28 cellular contexts compared by ENCODE assay signal in the genomic region with DNA sequence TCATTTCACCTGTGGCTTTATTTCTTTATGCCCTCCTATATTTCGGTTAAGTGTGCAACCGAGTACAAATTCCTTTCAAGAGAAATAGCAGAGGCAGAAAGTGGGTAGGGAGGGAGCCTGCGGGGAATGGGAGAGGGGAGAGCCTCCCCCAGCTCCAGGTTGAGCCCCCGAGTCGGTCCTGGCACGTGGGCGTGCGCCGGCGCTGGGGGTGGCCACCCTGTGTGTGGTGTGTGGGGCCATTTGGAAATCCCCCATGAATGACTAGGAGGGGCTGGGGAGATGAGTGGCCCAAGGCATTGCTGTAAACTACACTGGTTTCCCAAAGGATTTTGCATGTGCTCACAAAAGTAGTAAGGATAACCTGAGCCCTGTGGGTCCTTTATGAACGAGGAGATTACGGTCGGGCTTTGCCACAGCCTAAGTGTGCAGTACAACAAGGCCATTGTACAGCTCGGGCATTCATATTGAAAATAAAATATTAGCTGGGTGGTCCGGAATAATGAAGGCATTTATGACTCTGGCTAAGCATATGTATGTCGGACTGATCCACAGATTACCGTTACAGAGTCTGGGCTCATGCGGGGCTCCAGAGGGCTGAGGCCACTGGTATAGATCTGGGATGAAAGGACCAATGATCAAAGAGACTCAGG.
"Had no signal": no experiment of that assay in that cellular context is flagged by ENCODE, and none has a peak within 500 bp of the region (broad histone marks: within the 10 kb centered on the region; RNA-seq: fewer than 3 reads in every experiment).

No MANE protein-coding gene starts in this region.

- H3K4me3 ChIP-seq: coronary artery, gastroesophageal sphincter, heart left ventricle, hepatocyte, lung, mucosa of descending colon, ovary, psoas muscle, skin epidermis, spleen, suprapubic skin, transverse colon, upper lobe of right lung, uterus had no signal

- DNase-seq: dermis blood vessel endothelial cell; effector memory CD8-positive, alpha-beta T cell; heart left ventricle; kidney; mucosa of descending colon; naive B cell; occipital lobe; ovary; posterior cingulate gyrus; psoas muscle; right cardiac atrium; spleen; stimulated activated CD4-positive, alpha-beta T cell treated with anti-CD3 and anti-CD28 coated beads, Interleukin-2, amount 100 ng/mL, for 48 hours; stimulated activated CD8-positive, alpha-beta memory T cell treated with anti-CD3 and anti-CD28 coated beads, Interleukin-4, amount 100 ng/mL, for 48 hours; stimulated activated naive CD4-positive, alpha-beta T cell; stimulated activated naive CD8-positive, alpha-beta T cell treated with anti-CD3 and anti-CD28 coated beads, Interleukin-15, amount 100 ng/mL, for 72 hours; transverse colon; upper lobe of right lung; uterus had no signal

- H3K27me3 Mint-ChIP-seq: stimulated activated naive CD8-positive, alpha-beta T cell treated with anti-CD3 and anti-CD28 coated beads, Interleukin-15, amount 100 ng/mL, for 72 hours had no signal

- H3K9me3 Mint-ChIP-seq: effector memory CD8-positive, alpha-beta T cell; memory B cell; naive B cell; natural killer cell treated with Interleukin-12 subunit alpha and Interleukin-12 subunit beta and Interleukin-15 and Interleukin-18, amount 100 ng/mL, for 72 hours; stimulated activated naive CD8-positive, alpha-beta T cell treated with anti-CD3 and anti-CD28 coated beads, Interleukin-15, amount 100 ng/mL, for 72 hours had no signal

- ATAC-seq: effector memory CD8-positive, alpha-beta T cell; gastroesophageal sphincter; heart left ventricle; left lobe of liver; mucosa of descending colon; psoas muscle; right cardiac atrium; stimulated activated naive CD8-positive, alpha-beta T cell treated with anti-CD3 and anti-CD28 coated beads, Interleukin-15, amount 100 ng/mL, for 72 hours; upper lobe of right lung had no signal

- H3K36me3 ChIP-seq: gastroesophageal sphincter, heart left ventricle, ovary, spleen, suprapubic skin, transverse colon, upper lobe of right lung, uterus had no signal

- H3K27ac Mint-ChIP-seq: effector memory CD8-positive, alpha-beta T cell; memory B cell; naive B cell; natural killer cell treated with Interleukin-12 subunit alpha and Interleukin-12 subunit beta and Interleukin-15 and Interleukin-18, amount 100 ng/mL, for 72 hours; stimulated activated naive CD8-positive, alpha-beta T cell treated with anti-CD3 and anti-CD28 coated beads, Interleukin-15, amount 100 ng/mL, for 72 hours had no signal

- H3K27ac ChIP-seq: coronary artery, gastroesophageal sphincter, heart left ventricle, hepatocyte, ovary, psoas muscle, skin epidermis, spleen, suprapubic skin, transverse colon, upper lobe of right lung, uterus had no signal

- H3K36me3 Mint-ChIP-seq: memory B cell; naive B cell; natural killer cell treated with Interleukin-12 subunit alpha and Interleukin-12 subunit beta and Interleukin-15 and Interleukin-18, amount 100 ng/mL, for 72 hours had no signal

- H3K4me3 Mint-ChIP-seq: effector memory CD8-positive, alpha-beta T cell; memory B cell; naive B cell; natural killer cell treated with Interleukin-12 subunit alpha and Interleukin-12 subunit beta and Interleukin-15 and Interleukin-18, amount 100 ng/mL, for 72 hours; stimulated activated naive CD8-positive, alpha-beta T cell treated with anti-CD3 and anti-CD28 coated beads, Interleukin-15, amount 100 ng/mL, for 72 hours had no signal

- H3K27me3 ChIP-seq: heart left ventricle, hepatocyte, ovary, suprapubic skin, transverse colon, upper lobe of right lung, uterus had no signal

- H3K4me1 ChIP-seq: gastroesophageal sphincter, heart left ventricle, spleen, transverse colon, upper lobe of right lung, uterus had no signal

- H3K4me1 Mint-ChIP-seq: memory B cell; naive B cell; stimulated activated naive CD8-positive, alpha-beta T cell treated with anti-CD3 and anti-CD28 coated beads, Interleukin-15, amount 100 ng/mL, for 72 hours had no signal

- H3K9me3 ChIP-seq: gastroesophageal sphincter, heart left ventricle, mucosa of descending colon, ovary, psoas muscle, spleen, suprapubic skin, transverse colon, upper lobe of right lung, uterus had no signal
